Comparison of ENCODE assay signal across 35 cellular contexts in genomic region chr16:9199751-9200150, GRCh38.
"Had no signal": no experiment of that assay in that cellular context is flagged by ENCODE, and none has a peak within 500 bp of the region (broad histone marks: within the 10 kb centered on the region; RNA-seq: fewer than 3 reads in every experiment).

No MANE protein-coding gene starts in this region.

- DNase-seq: Karpas-422, Kasumi-1, MM.1S, MV-4-11, NCI-H1048, NCI-H1092, NCI-H1092 treated with DMSO at 0.1 percent for 48 hours, NCI-H1105, NCI-H1105 treated with DMSO at 0.1 percent for 48 hours, NCI-H1417, NCI-H1417 treated with DMSO at 0.1 percent for 48 hours, NCI-H1436, NCI-H1436 treated with DMSO at 0.1 percent for 48 hours, NCI-H146, NCI-H1694, NCI-H1694 treated with DMSO at 0.1 percent for 48 hours, NCI-H187, NCI-H187 treated with DMSO at 0.1 percent for 48 hours, NCI-H1930, NCI-H2029, NCI-H2029 treated with DMSO at 0.1 percent for 48 hours, NCI-H2081, NCI-H2081 treated with DMSO at 0.1 percent for 48 hours, NCI-H2107, NCI-H2171, NCI-H2171 treated with DMSO at 0.1 percent for 48 hours, NCI-H2227 treated with DMSO at 0.1 percent for 48 hours, NCI-H226, NCI-H345, NCI-H446, NCI-H446 treated with DMSO at 0.1 percent for 48 hours, NCI-H510A, NCI-H510A treated with DMSO at 0.1 percent for 48 hours, NCI-H524 treated with DMSO at 0.1 percent for 48 hours had no signal

- H3K36me3 ChIP-seq: MG63 had no signal

- H3K4me3 ChIP-seq: MG63 had no signal
